In the genomic region with DNA sequence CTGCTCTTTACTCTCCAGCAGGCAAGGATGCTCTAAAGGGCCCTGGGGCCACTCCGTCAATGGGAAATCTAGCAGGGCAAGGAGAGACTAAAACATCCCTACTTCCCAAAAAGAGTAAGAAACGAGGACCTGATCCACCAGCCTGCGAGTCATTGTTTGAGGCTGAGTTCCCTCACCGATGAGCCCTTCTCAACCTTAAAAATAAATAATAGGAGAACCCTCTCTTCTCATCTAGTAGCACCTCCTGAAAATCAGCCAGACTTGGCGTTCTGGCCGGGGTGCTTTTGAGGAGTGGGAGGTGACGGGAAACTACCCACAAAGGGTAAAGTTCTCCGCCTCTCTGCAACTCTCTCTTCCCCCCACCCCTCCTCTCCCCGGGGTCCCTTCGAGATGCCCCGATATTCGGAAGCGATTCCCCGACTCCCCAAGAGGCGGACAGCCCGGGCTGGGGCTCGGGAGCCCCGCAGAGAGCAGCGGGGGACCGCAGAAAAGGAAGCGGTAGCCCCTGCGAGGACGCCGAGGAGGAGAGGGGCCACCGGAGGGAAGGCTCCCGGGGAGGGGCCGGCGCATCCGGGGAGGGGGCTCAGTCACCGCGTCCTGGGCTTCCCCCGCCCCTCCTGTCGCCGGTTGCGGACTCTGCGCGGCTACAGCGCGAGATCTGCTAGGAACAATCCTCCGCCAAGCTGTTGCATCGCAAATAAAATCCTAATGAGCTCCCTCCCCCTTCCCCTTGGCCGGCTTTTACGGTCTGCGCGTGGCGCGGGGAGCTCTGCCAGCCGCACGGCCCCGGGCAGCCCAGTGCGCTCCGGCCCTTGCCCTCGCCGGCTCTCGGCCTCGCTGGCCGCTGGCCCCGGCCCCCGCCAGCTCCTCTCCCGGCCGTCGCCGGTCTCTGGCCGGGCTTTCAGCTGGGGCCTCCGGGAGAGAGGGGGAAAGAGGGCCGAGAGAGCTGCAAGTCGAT, we compare ENCODE assay signal across 9 cellular contexts. TPM values are rescaled to one million over a fixed set of nuclear protein-coding genes. Genes with fewer than 3 reads are reported as not detected.
A peak's percentile ranks its signal among the peaks of the same experiment; 100 is the strongest.
DNase-seq lines count a peak whose midpoint lies in the region; ATAC-seq, FAIRE-seq and TF ChIP-seq lines count a peak whose summit lies in the region.
"Had no signal": no experiment of that assay in that cellular context is flagged by ENCODE, and none has a peak within 500 bp of the region (broad histone marks: within the 10 kb centered on the region; RNA-seq: fewer than 3 reads in every experiment).

No MANE protein-coding gene starts in this region.

- DNase-seq in A172 (ENCODE audit: low spot score) (peak; percentile 39), H7 (peak; percentile 91), immature natural killer cell (peak; percentile 31 to 35 (median 31)), H54 (ENCODE audit: insufficient read length, low spot score) (no peak), adrenal gland (no peak)
- DNase-seq in activated T-helper 1 cell treated with anti-CD3 and anti-CD28 coated beads, Interleukin-12 subunit alpha, Interleukin-12 subunit beta, Interleukin-2, Interleukin-4 antibody, amounts not matched to agents 30 ng/mL and 10 ng/mL and 1 ng/mL, durations not matched to agents 14 hours and 24 hours and 36 hours (ENCODE audit: low spot score), result no peak

- no peak for TF ChIP-seq POLR2A in H54 (IDR thresholded peaks at IDR 0.05; ENCODE audit: low read depth, low read length)
- no peak for TF ChIP-seq POLR2A in adrenal gland (IDR thresholded peaks at IDR 0.05)

- intact Hi-C loops in activated T-helper 1 cell treated with anti-CD3 and anti-CD28 coated beads, Interleukin-12 subunit alpha, Interleukin-12 subunit beta, Interleukin-2, Interleukin-4 antibody, amounts not matched to agents 30 ng/mL and 10 ng/mL and 1 ng/mL, durations not matched to agents 14 hours and 24 hours and 36 hours (cut with micrococcal nuclease), result loop anchor here (1.0 kb wide), 1 partner anchor 12 kb away; no protein-coding TSS in a partner anchor
- intact Hi-C loops in adrenal gland (cut with DNase I), result loop anchor here in 1 of 2 donors (10.0 kb wide), 1 partner anchor 470 kb away; no protein-coding TSS in a partner anchor

- ATAC-seq in GM19467 (IDR thresholded peaks at IDR 0.05; ENCODE audit: unreplicated experiment), result no peak

- H3K27ac ChIP-seq in thymus (ENCODE audit: low read depth) (no peak overlapping the region), adrenal gland (peak overlapping the region in 2 of 5 donors; percentile 1 to 3)

- WGBS in thymus, result 2% methylated on average over 67 of the region's 67 CpGs
- 4 to 22% (median 6%) methylated on average over 13 to 67 of the region's 67 CpGs for WGBS in adrenal gland, 4 donors

- no peaks in the 10 kb centered on the region for H3K9me3 Mint-ChIP-seq in activated T-helper 1 cell treated with anti-CD3 and anti-CD28 coated beads, Interleukin-12 subunit alpha, Interleukin-12 subunit beta, Interleukin-2, Interleukin-4 antibody, amounts not matched to agents 30 ng/mL and 10 ng/mL and 1 ng/mL, durations not matched to agents 14 hours and 24 hours and 36 hours
- H3K9me3 Mint-ChIP-seq in immature natural killer cell, result no peaks in the 10 kb centered on the region

- H3K4me3 Mint-ChIP-seq in activated T-helper 1 cell treated with anti-CD3 and anti-CD28 coated beads, Interleukin-12 subunit alpha, Interleukin-12 subunit beta, Interleukin-2, Interleukin-4 antibody, amounts not matched to agents 30 ng/mL and 10 ng/mL and 1 ng/mL, durations not matched to agents 14 hours and 24 hours and 36 hours, result peak overlapping the region; percentile 37
- H3K4me3 Mint-ChIP-seq in immature natural killer cell, result peak overlapping the region; percentile 71 to 86 (median 79)

- no peak for TF ChIP-seq CTCF in adrenal gland (IDR thresholded peaks at IDR 0.05)

- H3K27ac Mint-ChIP-seq in activated T-helper 1 cell treated with anti-CD3 and anti-CD28 coated beads, Interleukin-12 subunit alpha, Interleukin-12 subunit beta, Interleukin-2, Interleukin-4 antibody, amounts not matched to agents 30 ng/mL and 10 ng/mL and 1 ng/mL, durations not matched to agents 14 hours and 24 hours and 36 hours, result no peak overlapping the region
- no peak overlapping the region for H3K27ac Mint-ChIP-seq in immature natural killer cell

- no peak for FAIRE-seq in H54 (lab: Jason Lieb, UNC)

- no peaks in the 10 kb centered on the region for H3K36me3 ChIP-seq in H7 (replicated peaks; ENCODE audit: control insufficient read depth, insufficient read depth, low read length)
- no peaks in the 10 kb centered on the region for H3K36me3 ChIP-seq in thymus (ENCODE audit: control insufficient read depth, insufficient read depth)
- no peaks in the 10 kb centered on the region for H3K36me3 ChIP-seq in adrenal gland (replicated peaks in 1 of 2)

- H3K4me3 ChIP-seq in H7 (ENCODE audit: insufficient read depth, low read depth, low read length) (peak overlapping the region; percentile 8; the same call in 1 of the 2 replicates), thymus (ENCODE audit: low read length) (peak overlapping the region; percentile 13), adrenal gland (peak overlapping the region in 2 of 4 donors; percentile 15 to 47)

- H3K4me1 Mint-ChIP-seq in activated T-helper 1 cell treated with anti-CD3 and anti-CD28 coated beads, Interleukin-12 subunit alpha, Interleukin-12 subunit beta, Interleukin-2, Interleukin-4 antibody, amounts not matched to agents 30 ng/mL and 10 ng/mL and 1 ng/mL, durations not matched to agents 14 hours and 24 hours and 36 hours (ENCODE audit: low read depth), result peaks cover 11% of the 10 kb centered on the region
- peaks cover 15 to 19% of the 10 kb centered on the region in 2 donors for H3K4me1 Mint-ChIP-seq in immature natural killer cell

- H3K4me1 ChIP-seq in thymus (ENCODE audit: control insufficient read depth, insufficient read depth, low read length) (no peaks in the 10 kb centered on the region), adrenal gland (replicated peaks in 1 of 2) (peaks cover 19 to 22% of the 10 kb centered on the region in 2 donors)

- peaks cover 1% of the 10 kb centered on the region for H3K36me3 Mint-ChIP-seq in activated T-helper 1 cell treated with anti-CD3 and anti-CD28 coated beads, Interleukin-12 subunit alpha, Interleukin-12 subunit beta, Interleukin-2, Interleukin-4 antibody, amounts not matched to agents 30 ng/mL and 10 ng/mL and 1 ng/mL, durations not matched to agents 14 hours and 24 hours and 36 hours (ENCODE audit: low read depth)
- H3K36me3 Mint-ChIP-seq in immature natural killer cell, result no peaks in the 10 kb centered on the region

- peaks cover 100% of the 10 kb centered on the region for H3K27me3 ChIP-seq in H7 (ENCODE audit: control insufficient read depth, insufficient read depth, low read length)
- peaks cover 82% of the 10 kb centered on the region for H3K27me3 ChIP-seq in thymus (ENCODE audit: control insufficient read depth, insufficient read depth)
- H3K27me3 ChIP-seq in adrenal gland, result peaks cover 83% of the 10 kb centered on the region

- H3K9me3 ChIP-seq in thymus (ENCODE audit: control insufficient read depth) (no peaks in the 10 kb centered on the region), adrenal gland (replicated peaks in 1 of 3) (no peaks in the 10 kb centered on the region)

- H3K27me3 Mint-ChIP-seq in activated T-helper 1 cell treated with anti-CD3 and anti-CD28 coated beads, Interleukin-12 subunit alpha, Interleukin-12 subunit beta, Interleukin-2, Interleukin-4 antibody, amounts not matched to agents 30 ng/mL and 10 ng/mL and 1 ng/mL, durations not matched to agents 14 hours and 24 hours and 36 hours (ENCODE audit: insufficient read depth), result peaks cover 85% of the 10 kb centered on the region
- H3K27me3 Mint-ChIP-seq in immature natural killer cell (ENCODE audit: low read depth in 3 of 3), result peaks cover 29 to 59% (median 38%) of the 10 kb centered on the region in 3 donors

RNA-seq across cellular contexts. Expression of gene HOXB9, which starts 1.3 kb away (rescaled TPM):
- total RNA-seq in A172 (2014; rRNA removed; shearing (Covaris generic)), result 6.2 and 8.3 TPM in 2 replicates
- 0.04 TPM in 1 of 2 replicates, not detected in the other for total RNA-seq in H7 (2014; rRNA removed; shearing (Covaris generic))
- 0.27 and 0.39 TPM in 2 replicates for total RNA-seq in activated T-helper 1 cell treated with anti-CD3 and anti-CD28 coated beads, Interleukin-12 subunit alpha, Interleukin-12 subunit beta, Interleukin-2, Interleukin-4 antibody, amounts not matched to agents 30 ng/mL and 10 ng/mL and 1 ng/mL, durations not matched to agents 14 hours and 24 hours and 36 hours
- polyA plus RNA-seq in immature natural killer cell, result not detected
- polyA plus RNA-seq in thymus, result 0.27 TPM
- 1 to 10 TPM in 3 of 8 donors, under 1 TPM in 3, not detected in 2; 0.29 to 2.7 (median 0.73) TPM for total RNA-seq in adrenal gland
- 1 to 10 TPM in 1 of 3 donors, under 1 TPM in 2; 0.64 to 1.0 (median 0.72) TPM for polyA plus RNA-seq in adrenal gland
- total RNA-seq: temporal lobe had no signal

RNA-seq across cellular contexts. Expression of gene HOXB8, which starts 9.7 kb away (rescaled TPM):
- 34.8 and 56.0 TPM in 2 replicates for total RNA-seq in A172 (2014; rRNA removed; shearing (Covaris generic))
- total RNA-seq in H7 (2014; rRNA removed; shearing (Covaris generic)), result not detected in 2 replicates
- total RNA-seq in activated T-helper 1 cell treated with anti-CD3 and anti-CD28 coated beads, Interleukin-12 subunit alpha, Interleukin-12 subunit beta, Interleukin-2, Interleukin-4 antibody, amounts not matched to agents 30 ng/mL and 10 ng/mL and 1 ng/mL, durations not matched to agents 14 hours and 24 hours and 36 hours, result not detected in 2 replicates
- polyA plus RNA-seq in immature natural killer cell, result not detected
- 0.07 TPM for polyA plus RNA-seq in thymus
- 10 to 100 TPM in 1 of 8 donors, 1 to 10 TPM in 7; 3.4 to 12.2 (median 6.6) TPM for total RNA-seq in adrenal gland
- 10 to 100 TPM in 1 of 3 donors, 1 to 10 TPM in 2; 4.2 to 13.3 (median 5.6) TPM for polyA plus RNA-seq in adrenal gland

RNA-seq across cellular contexts. Expression of gene HOXB7, which starts 14.0 kb away (rescaled TPM):
- total RNA-seq in A172 (2014; rRNA removed; shearing (Covaris generic)), result 22.4 and 24.7 TPM in 2 replicates
- 0.45 TPM in 1 of 2 replicates, not detected in the other for total RNA-seq in H7 (2014; rRNA removed; shearing (Covaris generic))
- total RNA-seq in activated T-helper 1 cell treated with anti-CD3 and anti-CD28 coated beads, Interleukin-12 subunit alpha, Interleukin-12 subunit beta, Interleukin-2, Interleukin-4 antibody, amounts not matched to agents 30 ng/mL and 10 ng/mL and 1 ng/mL, durations not matched to agents 14 hours and 24 hours and 36 hours, result 0.49 and 0.51 TPM in 2 replicates
- polyA plus RNA-seq in immature natural killer cell (1 to 10 TPM in 2 of 3 donors, under 1 TPM in 1; 0.39 to 1.8 (median 1.5) TPM), thymus (1.0 TPM), adrenal gland (10 to 100 TPM; 20.3 to 27.0 (median 24.4) TPM)
- 10 to 100 TPM in 5 of 8 donors, 1 to 10 TPM in 3; 8.1 to 16.7 (median 11.7) TPM for total RNA-seq in adrenal gland
- total RNA-seq: temporal lobe had no signal

RNA-seq across cellular contexts. Expression of gene HOXB6, which starts 20.0 kb away (rescaled TPM):
- 40.2 and 58.7 TPM in 2 replicates for total RNA-seq in A172 (2014; rRNA removed; shearing (Covaris generic))
- total RNA-seq in H7 (2014; rRNA removed; shearing (Covaris generic)), result not detected in 2 replicates
- total RNA-seq in activated T-helper 1 cell treated with anti-CD3 and anti-CD28 coated beads, Interleukin-12 subunit alpha, Interleukin-12 subunit beta, Interleukin-2, Interleukin-4 antibody, amounts not matched to agents 30 ng/mL and 10 ng/mL and 1 ng/mL, durations not matched to agents 14 hours and 24 hours and 36 hours, result 0.71 and 0.99 TPM in 2 replicates
- polyA plus RNA-seq in immature natural killer cell, result not detected
- polyA plus RNA-seq in thymus, result 1.0 TPM
- 10 to 100 TPM in 6 of 8 donors, 1 to 10 TPM in 2; 6.3 to 20.3 (median 12.4) TPM for total RNA-seq in adrenal gland
- 10 to 100 TPM; 10.9 to 23.1 (median 11.9) TPM for polyA plus RNA-seq in adrenal gland
- total RNA-seq: temporal lobe had no signal

RNA-seq across cellular contexts. Expression of gene HOXB5, which starts 31.2 kb away (rescaled TPM):
- total RNA-seq in A172 (2014; rRNA removed; shearing (Covaris generic)), result 2.0 and 2.4 TPM in 2 replicates
- total RNA-seq in H7 (2014; rRNA removed; shearing (Covaris generic)), result not detected in 2 replicates
- total RNA-seq in activated T-helper 1 cell treated with anti-CD3 and anti-CD28 coated beads, Interleukin-12 subunit alpha, Interleukin-12 subunit beta, Interleukin-2, Interleukin-4 antibody, amounts not matched to agents 30 ng/mL and 10 ng/mL and 1 ng/mL, durations not matched to agents 14 hours and 24 hours and 36 hours, result 0.10 TPM in 1 of 2 replicates, not detected in the other
- not detected for polyA plus RNA-seq in immature natural killer cell
- polyA plus RNA-seq in thymus, result 0.16 TPM
- 1 to 10 TPM in 6 of 8 donors, under 1 TPM in 2; 0.12 to 4.8 (median 2.7) TPM for total RNA-seq in adrenal gland
- 10 to 100 TPM in 1 of 3 donors, 1 to 10 TPM in 2; 4.2 to 10.5 (median 5.6) TPM for polyA plus RNA-seq in adrenal gland
- total RNA-seq: temporal lobe had no signal

Comparison
In these comparisons a context has a peak if more than half of its experiments do, and no peak if none do; other contexts are left out.
1. DNase-seq: peak in A172 (single experiment), H7 (single experiment) and immature natural killer cell (3 of 3); none in activated T-helper 1 cell treated with anti-CD3 and anti-CD28 coated beads, Interleukin-12 subunit alpha, Interleukin-12 subunit beta, Interleukin-2, Interleukin-4 antibody, amounts not matched to agents 30 ng/mL and 10 ng/mL and 1 ng/mL, durations not matched to agents 14 hours and 24 hours and 36 hours (single experiment), H54 (single experiment) and adrenal gland (0 of 7).